ENCODE assay signal across 16 cellular contexts in the genomic region with DNA sequence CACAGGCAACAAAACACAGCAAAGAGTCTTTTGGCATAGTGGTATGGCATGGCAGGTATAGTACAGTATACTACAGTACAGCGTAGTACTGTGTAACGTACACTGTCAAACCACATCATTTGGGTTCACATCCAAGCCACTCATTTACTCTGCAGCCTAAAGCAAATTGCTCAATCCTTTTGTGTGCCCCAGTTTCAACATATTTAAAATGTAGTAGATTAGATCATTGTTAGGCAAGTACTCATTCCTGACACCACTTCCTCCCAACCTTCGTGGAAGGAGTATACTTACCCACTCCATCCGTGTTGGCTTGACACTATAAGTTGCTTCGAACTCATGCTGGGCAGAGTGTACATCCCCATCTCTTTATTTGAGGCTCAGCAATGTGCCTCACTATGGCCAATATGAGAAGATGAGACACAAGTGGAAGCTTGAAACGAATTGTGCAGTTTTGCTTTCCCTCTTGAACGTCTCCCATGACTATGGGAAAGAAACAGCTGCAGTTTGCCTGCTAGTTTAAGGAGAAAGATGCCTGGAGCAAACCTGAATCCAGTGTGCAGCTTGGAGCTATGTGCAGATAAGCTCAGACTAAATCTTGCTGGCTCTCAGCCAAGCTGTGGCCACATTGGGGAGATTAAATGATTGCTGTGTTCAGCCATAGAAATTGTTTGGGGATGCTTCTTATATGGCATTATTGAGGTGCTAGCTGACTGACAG.
A peak's percentile ranks its signal among the peaks of the same experiment; 100 is the strongest.
DNase-seq lines count a peak whose midpoint lies in the region; ATAC-seq, FAIRE-seq and TF ChIP-seq lines count a peak whose summit lies in the region.
"Had no signal": no experiment of that assay in that cellular context is flagged by ENCODE, and none has a peak within 500 bp of the region (broad histone marks: within the 10 kb centered on the region; RNA-seq: fewer than 3 reads in every experiment).

No MANE protein-coding gene starts in this region.

- no peaks in the 10 kb centered on the region for H3K36me3 Mint-ChIP-seq in activated naive CD4-positive, alpha-beta T cell treated with anti-CD3 and anti-CD28 coated beads, Interleukin-2, amount 10 ng/mL, durations not matched to agents 7 days and 5 days

- H3K4me1 ChIP-seq in A549, result peaks cover 25% of the 10 kb centered on the region
- H3K4me1 ChIP-seq in PC-9 (replicated peaks; ENCODE audit: insufficient read depth), result peaks cover 24% of the 10 kb centered on the region
- H3K4me1 ChIP-seq in fibroblast of lung (ENCODE audit: control insufficient read depth, extremely low read depth, insufficient read depth, low read length), result no peaks in the 10 kb centered on the region

- H3K9ac ChIP-seq in fibroblast of lung (ENCODE audit: insufficient read depth, low read length), result no peak overlapping the region

- POLR2A ChIA-PET in A549 (lab: Yijun Ruan, JAX) (no interaction called here), PC-9 (lab: Charles Lee; ENCODE audit: unreplicated experiment) (no interaction called here)

- no peak overlapping the region for H3K4me3 Mint-ChIP-seq in activated naive CD4-positive, alpha-beta T cell treated with anti-CD3 and anti-CD28 coated beads, Interleukin-2, amount 10 ng/mL, durations not matched to agents 7 days and 5 days
- H3K4me3 Mint-ChIP-seq: activated T-cell treated with anti-CD3 and anti-CD28 coated beads, Interleukin-2, amount 50 U/mL, for 24 hours had no signal

- H3K27me3 ChIP-seq in PC-9 (ENCODE audit: insufficient read depth, low read depth) (no peaks in the 10 kb centered on the region), fibroblast of lung (ENCODE audit: control insufficient read depth, insufficient read depth, low read length) (no peaks in the 10 kb centered on the region)

- intact Hi-C loops in PC-9 (cut with micrococcal nuclease; ENCODE audit: unreplicated experiment) (no loop called here), Right ventricle myocardium inferior (cut with DNase I) (no loop called here)

- H3K4me2 ChIP-seq in A549, result peak overlapping the region; percentile 75
- peak overlapping the region; percentile 54 for H3K4me2 ChIP-seq in PC-9
- no peak overlapping the region for H3K4me2 ChIP-seq in fibroblast of lung (ENCODE audit: extremely low read depth, insufficient read depth, low read length)

- no peak for TF ChIP-seq RAD21 in A549 (conservative IDR thresholded peaks at IDR 0.05 in 1 of 2, IDR thresholded peaks at IDR 0.05 in 1 of 2)

- FAIRE-seq in A549 (lab: Jason Lieb, UNC), result no peak
- FAIRE-seq: endometrium had no signal

- H3K79me2 ChIP-seq in PC-9 (ENCODE audit: low read depth) (no peaks in the 10 kb centered on the region), fibroblast of lung (ENCODE audit: control insufficient read depth, insufficient read depth, low read length) (no peaks in the 10 kb centered on the region)

- H3K27me3 Mint-ChIP-seq in activated naive CD4-positive, alpha-beta T cell treated with anti-CD3 and anti-CD28 coated beads, Interleukin-2, amount 10 ng/mL, durations not matched to agents 7 days and 5 days, result no peaks in the 10 kb centered on the region

- no peaks in the 10 kb centered on the region for H3K9me2 ChIP-seq in PC-9 (ENCODE audit: insufficient read depth)

- no peak overlapping the region for H3K27ac Mint-ChIP-seq in activated naive CD4-positive, alpha-beta T cell treated with anti-CD3 and anti-CD28 coated beads, Interleukin-2, amount 10 ng/mL, durations not matched to agents 7 days and 5 days
- H3K27ac Mint-ChIP-seq: activated T-cell treated with anti-CD3 and anti-CD28 coated beads, Interleukin-2, amount 50 U/mL, for 24 hours had no signal

- H3K36me3 ChIP-seq in PC-9 (ENCODE audit: low read depth) (no peaks in the 10 kb centered on the region), fibroblast of lung (ENCODE audit: control insufficient read depth, insufficient read depth, low read length) (no peaks in the 10 kb centered on the region)
- H3K36me3 ChIP-seq: WERI-Rb-1 had no signal

- ATAC-seq in A549 (peak in 1 of 2 experiments; percentile 32; a peak in 2 of 6 replicates), Right ventricle myocardium inferior (no peak)
- ATAC-seq: stimulated activated naive CD8-positive, alpha-beta T cell treated with anti-CD3 and anti-CD28 coated beads, Interleukin-15, Interleukin-2, amounts not matched to agents 100 U/mL and 50 U/mL, for 24 hours had no signal

- peak in 1 of 2 experiments; percentile 7 for DNase-seq in A549 (ENCODE audit: low read depth in 1 of 2, low spot score in 1 of 2)
- peak; percentile 19 for DNase-seq in GM04503 (ENCODE audit: low read depth)
- DNase-seq in PC-9, result peak in 1 of 2 experiments; percentile 55
- DNase-seq in fibroblast of lung (ENCODE audit: low read depth in 2 of 2), result peak; percentile 35 to 66
- no peak for DNase-seq in activated CD4-positive, CD25-positive, alpha-beta regulatory T cell (lab: John Stamatoyannopoulos, UW)
- DNase-seq in Right ventricle myocardium inferior (ENCODE audit: missing footprints), result no peak
- DNase-seq in globus pallidus (ENCODE audit: low spot score), result no peak
- no peak for DNase-seq in activated naive CD4-positive, alpha-beta T cell treated with anti-CD3 and anti-CD28 coated beads, Interleukin-2, amount 10 ng/mL, durations not matched to agents 7 days and 5 days
- DNase-seq: activated T-cell treated with anti-CD3 and anti-CD28 coated beads, Interleukin-2, amount 50 U/mL, for 24 hours; C1 segment of cervical spinal cord; midbrain; NCI-H1694 treated with DMSO at 0.1 percent for 48 hours; stimulated activated CD4-positive, alpha-beta T cell treated with anti-CD3 and anti-CD28 coated beads, Interleukin-4, amount 100 ng/mL, for 24 hours; stimulated activated naive CD8-positive, alpha-beta T cell treated with anti-CD3 and anti-CD28 coated beads, Interleukin-15, Interleukin-2, amounts not matched to agents 100 U/mL and 50 U/mL, for 24 hours; WERI-Rb-1 had no signal

- peaks cover 31% of the 10 kb centered on the region for H3K4me1 Mint-ChIP-seq in activated naive CD4-positive, alpha-beta T cell treated with anti-CD3 and anti-CD28 coated beads, Interleukin-2, amount 10 ng/mL, durations not matched to agents 7 days and 5 days

- H3K4me3 ChIP-seq in A549 (no peak overlapping the region), PC-9 (no peak overlapping the region), fibroblast of lung (replicated peaks in 1 of 4; ENCODE audit: control extremely low read depth in 1 of 4, insufficient read depth in 1 of 4, low read depth in 3 of 4, low read length in 4 of 4) (no peak overlapping the region)

- peaks cover 9% of the 10 kb centered on the region for H3F3A ChIP-seq in PC-9 (ENCODE audit: insufficient read depth, low read depth)

- H4K20me1 ChIP-seq in PC-9 (ENCODE audit: insufficient read depth) (no peaks in the 10 kb centered on the region), fibroblast of lung (ENCODE audit: control insufficient read depth, extremely low read depth, insufficient read depth, low read length) (no peaks in the 10 kb centered on the region)

- peak overlapping the region; percentile 36 to 77; a peak in 5 of 6 replicates for H3K27ac ChIP-seq in A549
- peak overlapping the region; percentile 53 for H3K27ac ChIP-seq in PC-9
- no peak overlapping the region for H3K27ac ChIP-seq in fibroblast of lung (ENCODE audit: insufficient read depth, low read length)
- H3K27ac ChIP-seq: WERI-Rb-1 had no signal

- H3K9me3 Mint-ChIP-seq in activated naive CD4-positive, alpha-beta T cell treated with anti-CD3 and anti-CD28 coated beads, Interleukin-2, amount 10 ng/mL, durations not matched to agents 7 days and 5 days, result peaks cover 5% of the 10 kb centered on the region

- CTCF ChIA-PET in A549 (lab: Yijun Ruan, JAX), result interaction anchor here (0.6 kb wide), 1 partner anchor 27 kb away, joined by 3 read pairs; no protein-coding TSS in a partner anchor
- CTCF ChIA-PET in PC-9 (lab: Charles Lee), result no interaction called here
- CTCF ChIA-PET in activated naive CD4-positive, alpha-beta T cell treated with anti-CD3 and anti-CD28 coated beads, Interleukin-2, amount 10 ng/mL, durations not matched to agents 7 days and 5 days (lab: Charles Lee), result no interaction called here

- H3K9me3 ChIP-seq in A549, result no peaks in the 10 kb centered on the region; the same call in 2 of the 3 replicates
- no peaks in the 10 kb centered on the region for H3K9me3 ChIP-seq in PC-9 (ENCODE audit: insufficient read depth, low read depth)
- no peaks in the 10 kb centered on the region for H3K9me3 ChIP-seq in fibroblast of lung (ENCODE audit: control insufficient read depth, insufficient read depth, low read depth, low read length)

- H2AFZ ChIP-seq in PC-9 (no peak overlapping the region), fibroblast of lung (ENCODE audit: low read length) (no peak overlapping the region)

- BruUV-seq in PC-9 (replicated peaks; lab: Mats Ljungman, UMichigan), result no TSS peak

- WGBS in A549 (ENCODE audit: missing lambda C conversion rate), result 62% methylated on average over 7 of the region's 7 CpGs

- TF ChIP-seq CTCF in A549 (IDR thresholded peaks at IDR 0.05) (no peak), PC-9 (conservative IDR thresholded peaks at IDR 0.05) (no peak), fibroblast of lung (conservative IDR thresholded peaks at IDR 0.05 in 1 of 2, IDR thresholded peaks at IDR 0.05 in 1 of 2; ENCODE audit: low read depth in 1 of 2, low read length in 2 of 2) (no peak)

- TF ChIP-seq POLR2A in A549 (IDR thresholded peaks at IDR 0.05; ENCODE audit: low read length), result no peak

- no peak for TF ChIP-seq EP300 in A549 (IDR thresholded peaks at IDR 0.05)

TF ChIP-seq in A549, 52 proteins besides CTCF, POLR2A, EP300 and RAD21:
- TF ChIP-seq CBX8 (IDR thresholded peaks at IDR 0.05) (no peak), NR3C1 (IDR thresholded peaks at IDR 0.05) (no peak), JUN (IDR thresholded peaks at IDR 0.05) (no peak), TFCP2L1 (CRISPR knock-in tag; IDR thresholded peaks at IDR 0.05) (no peak), ESRRA (IDR thresholded peaks at IDR 0.05; ENCODE audit: borderline replicate concordance, low read length) (no peak), CHD4 (IDR thresholded peaks at IDR 0.05; ENCODE audit: borderline replicate concordance) (no peak), NFE2L2 (conservative IDR thresholded peaks at IDR 0.05; ENCODE audit: low read length) (no peak), GATA3 (IDR thresholded peaks at IDR 0.05; ENCODE audit: borderline replicate concordance) (no peak), CBX2 (IDR thresholded peaks at IDR 0.05; ENCODE audit: borderline replicate concordance, low read depth) (no peak), HOXB5 (CRISPR knock-in tag; IDR thresholded peaks at IDR 0.05) (no peak), SMC3 (IDR thresholded peaks at IDR 0.05) (no peak), RCOR1 (IDR thresholded peaks at IDR 0.05; ENCODE audit: low read depth, low read length) (no peak), POLR2AphosphoS2 (conservative IDR thresholded peaks at IDR 0.05; ENCODE audit: low read length) (no peak)
- TF ChIP-seq, protein P1, sequence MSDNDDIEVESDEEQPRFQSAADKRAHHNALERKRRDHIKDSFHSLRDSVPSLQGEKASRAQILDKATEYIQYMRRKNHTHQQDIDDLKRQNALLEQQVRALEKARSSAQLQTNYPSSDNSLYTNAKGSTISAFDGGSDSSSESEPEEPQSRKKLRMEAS (IDR thresholded peaks at IDR 0.05), result no peak

Comparison
In these comparisons a context has a peak if more than half of its experiments do, and no peak if none do; other contexts are left out.
1. DNase-seq: peak in GM04503 (single experiment) and fibroblast of lung (2 of 2); none in activated CD4-positive, CD25-positive, alpha-beta regulatory T cell (0 of 4), Right ventricle myocardium inferior (single experiment), globus pallidus (single experiment) and activated naive CD4-positive, alpha-beta T cell treated with anti-CD3 and anti-CD28 coated beads, Interleukin-2, amount 10 ng/mL, durations not matched to agents 7 days and 5 days (single experiment).